In genomic region chr5:126624534-126624933, GRCh38 we compare ENCODE assay signal across 1 cellular context.
TF ChIP-seq lines count a peak whose summit lies in the region.

No MANE protein-coding gene starts in this region.

TF ChIP-seq in K562, 482 proteins besides CTCF, POLR2A, EP300 and RAD21 (continued from another document):
- TF ChIP-seq ZBTB11 (CRISPR knock-in tag; IDR thresholded peaks at IDR 0.05) (no peak), NFIX (CRISPR knock-in tag; IDR thresholded peaks at IDR 0.05; ENCODE audit: low read depth) (no peak), ZBTB43 (CRISPR knock-in tag; IDR thresholded peaks at IDR 0.05) (no peak), TFAP4 (CRISPR knock-in tag; IDR thresholded peaks at IDR 0.05; ENCODE audit: borderline replicate concordance) (no peak), EP400 (IDR thresholded peaks at IDR 0.05) (0 out of 2 replicates have a peak, but pooled peaks have one; percentile 20), RBM34 (IDR thresholded peaks at IDR 0.05; ENCODE audit: borderline replicate concordance, insufficient read depth, low read length) (no peak), E2F4 (CRISPR knock-in tag; IDR thresholded peaks at IDR 0.05; ENCODE audit: low read depth) (no peak), ZNF780A (CRISPR knock-in tag; IDR thresholded peaks at IDR 0.05) (no peak), SUPT5H (IDR thresholded peaks at IDR 0.05) (no peak), ID3 (CRISPR knock-in tag; IDR thresholded peaks at IDR 0.05) (no peak), ID3 (tag; IDR thresholded peaks at IDR 0.05) (no peak), FOSL1 (tag; conservative IDR thresholded peaks at IDR 0.05) (peak; percentile 86), EHMT2 (IDR thresholded peaks at IDR 0.05) (0 out of 2 replicates have a peak, but pooled peaks have one; percentile 11), CBFA2T3 (IDR thresholded peaks at IDR 0.05) (no peak), MCM7 (IDR thresholded peaks at IDR 0.05) (no peak), FOXJ2 (tag; IDR thresholded peaks at IDR 0.05) (no peak), STAG1 (CRISPR knock-in tag; IDR thresholded peaks at IDR 0.05; ENCODE audit: borderline replicate concordance) (no peak), CEBPZ (IDR thresholded peaks at IDR 0.05; ENCODE audit: borderline replicate concordance, low read depth, low read length) (no peak), ATF4 (CRISPR knock-in tag; IDR thresholded peaks at IDR 0.05) (no peak), GMEB1 (CRISPR knock-in tag; IDR thresholded peaks at IDR 0.05) (no peak), JUND (IDR thresholded peaks at IDR 0.05; ENCODE audit: borderline replicate concordance, low read depth, low read length) (peak; percentile 61; the same call in 1 of the 2 replicates), JUND (tag; IDR thresholded peaks at IDR 0.05; ENCODE audit: borderline replicate concordance, low read depth, low read length) (no peak; the same call in 1 of the 3 replicates), XRCC5 (IDR thresholded peaks at IDR 0.05; ENCODE audit: low read depth, low read length) (no peak), THAP12 (CRISPR knock-in tag; IDR thresholded peaks at IDR 0.05) (no peak), RNF219 (CRISPR knock-in tag; IDR thresholded peaks at IDR 0.05) (no peak)
